20 cellular contexts compared by ENCODE assay signal in the genomic region with DNA sequence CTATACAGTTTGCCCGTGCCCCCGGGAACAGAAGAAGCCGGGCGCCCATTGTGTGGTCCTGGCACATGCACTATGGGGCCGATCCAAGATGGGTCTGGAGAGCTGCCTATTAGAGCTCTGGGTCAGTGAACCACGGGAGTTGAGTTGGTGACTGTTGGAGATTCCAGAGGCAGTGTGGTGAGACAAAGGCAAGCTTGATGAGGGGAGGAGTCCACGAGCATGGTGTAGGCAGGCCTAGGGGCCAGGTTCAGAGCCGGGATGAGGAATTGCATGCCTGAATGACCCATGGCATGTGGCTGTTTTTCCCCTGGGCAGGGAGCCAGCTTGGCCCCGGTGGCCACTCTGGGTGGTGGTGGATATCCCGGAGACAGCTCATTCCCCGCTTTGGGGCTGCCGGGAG.
DNase-seq lines count a peak whose midpoint lies in the region; ATAC-seq and TF ChIP-seq lines count a peak whose summit lies in the region.
"Had no signal": no experiment of that assay in that cellular context is flagged by ENCODE, and none has a peak within 500 bp of the region (broad histone marks: within the 10 kb centered on the region; RNA-seq: fewer than 3 reads in every experiment).

No MANE protein-coding gene starts in this region.

- no peak overlapping the region for H3K27ac ChIP-seq in right atrium auricular region
- no peak overlapping the region for H3K27ac ChIP-seq in upper lobe of right lung
- H3K27ac ChIP-seq in coronary artery = no peak overlapping the region
- H3K27ac ChIP-seq: breast epithelium, neutrophil, right lobe of liver, transverse colon had no signal

- no peaks in the 10 kb centered on the region for H3K9me3 ChIP-seq in right atrium auricular region
- H3K9me3 ChIP-seq in upper lobe of right lung = no peaks in the 10 kb centered on the region
- H3K9me3 ChIP-seq: breast epithelium, neutrophil, right lobe of liver, transverse colon had no signal

- H3K27me3 ChIP-seq in right atrium auricular region (no peaks in the 10 kb centered on the region), upper lobe of right lung (no peaks in the 10 kb centered on the region)
- H3K27me3 ChIP-seq: breast epithelium, right lobe of liver, transverse colon had no signal

- TF ChIP-seq CTCF in right atrium auricular region (IDR thresholded peaks at IDR 0.05) = no peak
- no peak for TF ChIP-seq CTCF in upper lobe of right lung (IDR thresholded peaks at IDR 0.05)
- no peak for TF ChIP-seq CTCF in coronary artery (IDR thresholded peaks at IDR 0.05)

- H3K4me3 ChIP-seq in right atrium auricular region (no peak overlapping the region), upper lobe of right lung (no peak overlapping the region), coronary artery (no peak overlapping the region)
- H3K4me3 ChIP-seq: breast epithelium, right lobe of liver, transverse colon had no signal

- no peaks in the 10 kb centered on the region for H3K36me3 ChIP-seq in right atrium auricular region
- H3K36me3 ChIP-seq in upper lobe of right lung = no peaks in the 10 kb centered on the region
- H3K36me3 ChIP-seq: breast epithelium, neutrophil, right lobe of liver, transverse colon had no signal

- H3K4me1 ChIP-seq in right atrium auricular region (no peaks in the 10 kb centered on the region), upper lobe of right lung (no peaks in the 10 kb centered on the region)
- H3K4me1 ChIP-seq: breast epithelium, right lobe of liver, transverse colon had no signal

- intact Hi-C loops in left cardiac atrium (cut with DNase I) (no loop called here), upper lobe of right lung (cut with DNase I) (no loop called here)

- ATAC-seq in left cardiac atrium (peak; percentile 30 to 47), upper lobe of right lung (peak; percentile 44), HG02642 (IDR thresholded peaks at IDR 0.05; ENCODE audit: poor library complexity, unreplicated experiment) (no peak)
- ATAC-seq: CD8-positive, alpha-beta T cell; right lobe of liver had no signal

- no peak for DNase-seq in left cardiac atrium
- DNase-seq in right atrium auricular region (ENCODE audit: low spot score) = no peak
- peak; percentile 6 for DNase-seq in cerebellar cortex (ENCODE audit: low spot score)
- peak; percentile 24 for DNase-seq in left kidney (ENCODE audit: low read depth, low spot score)
- DNase-seq in upper lobe of right lung = no peak
- DNase-seq in NOMO-1 treated with dmso at 0.1 percent for 144 hours (lab: John Stamatoyannopoulos, UW; ENCODE audit: unreplicated experiment) = no peak
- DNase-seq in coronary artery (ENCODE audit: low spot score) = no peak
- DNase-seq: activated naive CD4-positive, alpha-beta T cell treated with anti-CD3 and anti-CD28 coated beads for 36 hours; CD8-positive, alpha-beta T cell; effector CD4-positive, alpha-beta T cell; H7; NCI-H1105 treated with DMSO at 0.1 percent for 48 hours; NCI-H2171 treated with DMSO at 0.1 percent for 48 hours; right lobe of liver; stimulated activated CD4-positive, alpha-beta T cell treated with anti-CD3 and anti-CD28 coated beads, Interleukin-4, amount 100 ng/mL, for 4 hours; T-helper 2 cell; transverse colon had no signal

Comparison
In these comparisons a context has a peak if more than half of its experiments do, and no peak if none do; other contexts are left out.
1. DNase-seq: peak in cerebellar cortex (single experiment) and left kidney (single experiment); none in left cardiac atrium (single experiment), right atrium auricular region (single experiment), upper lobe of right lung (single experiment), NOMO-1 treated with dmso at 0.1 percent for 144 hours (single experiment) and coronary artery (single experiment).